ENCODE assay signal across 28 cellular contexts in the genomic region with DNA sequence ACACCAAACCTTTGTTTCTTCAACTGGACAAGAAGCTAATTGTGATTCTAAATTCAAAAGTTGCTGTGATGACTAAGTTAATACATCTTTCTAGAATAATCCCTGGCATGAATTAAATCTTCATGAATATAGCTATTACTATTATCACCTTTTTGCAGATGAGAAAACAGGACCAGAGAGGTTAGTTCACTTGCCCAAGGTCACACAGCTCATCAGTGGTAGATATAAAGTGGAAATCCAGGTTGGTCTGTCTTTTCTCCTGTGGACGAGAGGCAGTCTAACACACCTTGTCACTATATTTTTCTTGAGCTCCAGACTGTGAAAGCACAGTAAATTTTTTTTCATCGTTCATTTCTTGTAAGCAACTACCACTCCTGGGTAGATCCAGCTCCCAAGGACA.
"Had no signal": no experiment of that assay in that cellular context is flagged by ENCODE, and none has a peak within 500 bp of the region (broad histone marks: within the 10 kb centered on the region; RNA-seq: fewer than 3 reads in every experiment).

No MANE protein-coding gene starts in this region.

- DNase-seq: natural killer cell; occipital lobe; ovary; posterior cingulate gyrus; psoas muscle; right cardiac atrium; spleen; stimulated activated CD4-positive, alpha-beta T cell treated with anti-CD3 and anti-CD28 coated beads, Interleukin-12 subunit alpha, Interleukin-12 subunit beta, amount 100 ng/mL, for 4 hours; stimulated activated CD4-positive, alpha-beta T cell treated with anti-CD3 and anti-CD28 coated beads, Interleukin-1b, Interleukin-23, amount 100 ng/mL, for 48 hours; stimulated activated CD4-positive, alpha-beta T cell treated with anti-CD3 and anti-CD28 coated beads, Interleukin-4, amount 100 ng/mL, for 1 hour; stimulated activated CD4-positive, alpha-beta T cell treated with anti-CD3 and anti-CD28 coated beads, Interleukin-4, amount 100 ng/mL, for 4 hours; stimulated activated CD8-positive, alpha-beta memory T cell treated with anti-CD3 and anti-CD28 coated beads, Interleukin-4, amount 100 ng/mL, for 48 hours; stimulated activated naive CD4-positive, alpha-beta T cell; stimulated activated naive CD8-positive, alpha-beta T cell treated with anti-CD3 and anti-CD28 coated beads, Interleukin-15, amount 100 ng/mL, for 72 hours; stimulated activated naive CD8-positive, alpha-beta T cell treated with anti-CD3 and anti-CD28 coated beads, Interleukin-15, Interleukin-2, amounts not matched to agents 100 U/mL and 50 U/mL, for 24 hours; substantia nigra; testis; tibial artery; transverse colon; upper lobe of right lung; uterus had no signal

- H3K9ac ChIP-seq: neural progenitor cell, parathyroid adenoma had no signal

- H3K79me2 ChIP-seq: parathyroid adenoma had no signal

- H3K9me3 ChIP-seq: ovary, psoas muscle, testis, transverse colon, upper lobe of right lung, uterus had no signal

- H3K4me1 ChIP-seq: neural progenitor cell, parathyroid adenoma, spleen, suprapubic skin, testis, tibial artery, upper lobe of right lung, uterus had no signal

- H3K36me3 ChIP-seq: neural progenitor cell, ovary, spleen, suprapubic skin, tibial artery, transverse colon, upper lobe of right lung, uterus had no signal

- H2AFZ ChIP-seq: neural progenitor cell, parathyroid adenoma had no signal

- H3K27ac ChIP-seq: neural progenitor cell, ovary, parathyroid adenoma, psoas muscle, skin epidermis, spleen, suprapubic skin, testis, tibial artery, transverse colon, upper lobe of right lung, uterus had no signal

- ATAC-seq: natural killer cell; right cardiac atrium; sciatic nerve; stimulated activated memory B cell treated with anti-CD40 and anti-IgM and Interleukin-4, amounts not matched to agents 10 μg/mL and 1 μg/mL and 100 μg/mL, for 72 hours; stimulated activated naive CD8-positive, alpha-beta T cell treated with anti-CD3 and anti-CD28 coated beads, Interleukin-15, amount 100 ng/mL, for 72 hours; stimulated activated naive CD8-positive, alpha-beta T cell treated with anti-CD3 and anti-CD28 coated beads, Interleukin-15, Interleukin-2, amounts not matched to agents 100 U/mL and 50 U/mL, for 24 hours; upper lobe of right lung had no signal

- H3K4me3 ChIP-seq: neural progenitor cell, ovary, psoas muscle, skin epidermis, smooth muscle cell, spleen, suprapubic skin, testis, tibial artery, transverse colon, upper lobe of right lung, uterus had no signal

- H3K27me3 ChIP-seq: neural progenitor cell, ovary, testis, tibial artery, transverse colon, upper lobe of right lung, uterus had no signal

- H3K4me2 ChIP-seq: neural progenitor cell, smooth muscle cell had no signal
